18 cellular contexts compared by ENCODE assay signal in genomic region chr1:89195476-89195875, GRCh38. TPM values are rescaled to one million over a fixed set of nuclear protein-coding genes. Genes with fewer than 3 reads are reported as not detected.
DNase-seq lines count a peak whose midpoint lies in the region; ATAC-seq and TF ChIP-seq lines count a peak whose summit lies in the region.
"Had no signal": no experiment of that assay in that cellular context is flagged by ENCODE, and none has a peak within 500 bp of the region (broad histone marks: within the 10 kb centered on the region; RNA-seq: fewer than 3 reads in every experiment).

No MANE protein-coding gene starts in this region.

- H3K4me3 Mint-ChIP-seq in activated CD8-positive, alpha-beta memory T cell treated with anti-CD3 and anti-CD28 coated beads, Interleukin-2, amount 10 ng/mL, durations not matched to agents 7 days and 5 days, result peak overlapping the region; percentile 44
- H3K4me3 Mint-ChIP-seq in activated naive CD8-positive, alpha-beta T cell, result peak overlapping the region; percentile 93
- peak overlapping the region; percentile 75 for H3K4me3 Mint-ChIP-seq in natural killer cell
- H3K4me3 Mint-ChIP-seq: type B pancreatic cell had no signal

- H2AFZ ChIP-seq in DND-41 (ENCODE audit: low read depth, low read length), result no peak overlapping the region

- H3K4me1 ChIP-seq in DND-41 (ENCODE audit: insufficient read depth, low read length), result peaks cover 67% of the 10 kb centered on the region

- H3K9ac ChIP-seq in DND-41 (ENCODE audit: low read depth, low read length), result peak overlapping the region; percentile 81; the same call in 1 of the 2 replicates

- H3K36me3 ChIP-seq in DND-41 (ENCODE audit: insufficient read depth, low read length), result peaks cover 66% of the 10 kb centered on the region
- H3K36me3 ChIP-seq: ovary had no signal

- H4K20me1 ChIP-seq in DND-41 (ENCODE audit: insufficient read depth, low read length), result no peaks in the 10 kb centered on the region

- no peaks in the 10 kb centered on the region for H3K27me3 Mint-ChIP-seq in activated CD8-positive, alpha-beta memory T cell treated with anti-CD3 and anti-CD28 coated beads, Interleukin-2, amount 10 ng/mL, durations not matched to agents 7 days and 5 days
- no peaks in the 10 kb centered on the region for H3K27me3 Mint-ChIP-seq in activated naive CD8-positive, alpha-beta T cell
- no peaks in the 10 kb centered on the region for H3K27me3 Mint-ChIP-seq in natural killer cell (ENCODE audit: low read depth in 2 of 2)

- H3K27me3 ChIP-seq in DND-41 (ENCODE audit: insufficient read depth, low read length, poor library complexity), result no peaks in the 10 kb centered on the region
- H3K27me3 ChIP-seq: ovary had no signal

- ATAC-seq in activated CD8-positive, alpha-beta memory T cell treated with anti-CD3 and anti-CD28 coated beads, Interleukin-2, amount 10 ng/mL, durations not matched to agents 7 days and 5 days, result no peak
- ATAC-seq in DND-41 (ENCODE audit: insufficient read depth, low read depth) (no peak), natural killer cell (no peak), GM18858 (IDR thresholded peaks at IDR 0.05; ENCODE audit: unreplicated experiment) (no peak)
- ATAC-seq: mucosa of descending colon had no signal

- no peak for DNase-seq in activated CD8-positive, alpha-beta memory T cell treated with anti-CD3 and anti-CD28 coated beads, Interleukin-2, amount 10 ng/mL, durations not matched to agents 7 days and 5 days
- no peak for DNase-seq in activated CD8-positive, alpha-beta memory T cell treated with anti-CD3 and anti-CD28 coated beads, Interleukin-2, amount 50 U/mL, for 48 hours
- DNase-seq in DND-41 (no peak), natural killer cell (no peak), DMS79 treated with DMSO at 0.1 percent for 48 hours (lab: John Stamatoyannopoulos, UW) (no peak), NCI-H526 treated with DMSO at 0.1 percent for 48 hours (lab: John Stamatoyannopoulos, UW) (no peak)
- DNase-seq: effector CD8-positive, alpha-beta T cell; hypothalamus; KG1; mucosa of descending colon; NCI-H1048; NCI-H774; ovary; small intestine had no signal

- intact Hi-C loops in natural killer cell (cut with micrococcal nuclease), result no loop called here

- H3K36me3 Mint-ChIP-seq in activated CD8-positive, alpha-beta memory T cell treated with anti-CD3 and anti-CD28 coated beads, Interleukin-2, amount 10 ng/mL, durations not matched to agents 7 days and 5 days, result peaks cover 63% of the 10 kb centered on the region
- H3K36me3 Mint-ChIP-seq in activated naive CD8-positive, alpha-beta T cell, result peaks cover 43% of the 10 kb centered on the region
- peaks cover 27% of the 10 kb centered on the region for H3K36me3 Mint-ChIP-seq in natural killer cell
- H3K36me3 Mint-ChIP-seq: type B pancreatic cell had no signal

- peaks cover 43% of the 10 kb centered on the region for H3K4me1 Mint-ChIP-seq in activated CD8-positive, alpha-beta memory T cell treated with anti-CD3 and anti-CD28 coated beads, Interleukin-2, amount 10 ng/mL, durations not matched to agents 7 days and 5 days
- H3K4me1 Mint-ChIP-seq in activated naive CD8-positive, alpha-beta T cell (ENCODE audit: low read depth), result peaks cover 71% of the 10 kb centered on the region
- H3K4me1 Mint-ChIP-seq in natural killer cell, result peaks cover 67 to 82% of the 10 kb centered on the region in 2 donors

- no peaks in the 10 kb centered on the region for H3K9me3 Mint-ChIP-seq in activated CD8-positive, alpha-beta memory T cell treated with anti-CD3 and anti-CD28 coated beads, Interleukin-2, amount 10 ng/mL, durations not matched to agents 7 days and 5 days (ENCODE audit: low read depth)
- no peaks in the 10 kb centered on the region for H3K9me3 Mint-ChIP-seq in activated naive CD8-positive, alpha-beta T cell (ENCODE audit: low read depth)
- H3K9me3 Mint-ChIP-seq in natural killer cell, result no peaks in the 10 kb centered on the region
- H3K9me3 Mint-ChIP-seq: type B pancreatic cell had no signal

- H3K9me3 ChIP-seq in DND-41 (ENCODE audit: insufficient read depth, low read length, severe bottlenecking), result no peaks in the 10 kb centered on the region
- H3K9me3 ChIP-seq: mucosa of descending colon, ovary had no signal

- peak overlapping the region; percentile 47 for H3K27ac ChIP-seq in DND-41 (ENCODE audit: low read length)
- H3K27ac ChIP-seq: ovary had no signal

- CTCF ChIA-PET in activated CD8-positive, alpha-beta memory T cell treated with anti-CD3 and anti-CD28 coated beads, Interleukin-2, amount 10 ng/mL, durations not matched to agents 7 days and 5 days (lab: Charles Lee), result interaction anchor here (0.8 to 1.0 kb wide), 2 partner anchors 18 to 69 kb away, joined by 3 read pairs; no protein-coding TSS in a partner anchor

- peak overlapping the region; percentile 73 for H3K4me2 ChIP-seq in DND-41 (ENCODE audit: insufficient read depth, low read length)

- no peak for TF ChIP-seq CTCF in DND-41 (IDR thresholded peaks at IDR 0.05; ENCODE audit: borderline replicate concordance, extremely low read depth, low read length, poor library complexity, severe bottlenecking)
- TF ChIP-seq CTCF in natural killer cell (IDR thresholded peaks at IDR 0.05), result no peak

- H3K27ac Mint-ChIP-seq in activated CD8-positive, alpha-beta memory T cell treated with anti-CD3 and anti-CD28 coated beads, Interleukin-2, amount 10 ng/mL, durations not matched to agents 7 days and 5 days, result peak overlapping the region; percentile 21
- peak overlapping the region; percentile 88 for H3K27ac Mint-ChIP-seq in activated naive CD8-positive, alpha-beta T cell
- H3K27ac Mint-ChIP-seq in natural killer cell, result peak overlapping the region; percentile 91 to 99
- H3K27ac Mint-ChIP-seq: type B pancreatic cell had no signal

- peak overlapping the region in 1 of 2 experiments; percentile 77; a peak in 2 of 4 replicates for H3K4me3 ChIP-seq in DND-41 (ENCODE audit: low read depth in 1 of 2, low read length in 2 of 2)
- H3K4me3 ChIP-seq: mucosa of descending colon, ovary had no signal

- H3K79me2 ChIP-seq in DND-41 (ENCODE audit: insufficient read depth, low read length), result peaks cover 85% of the 10 kb centered on the region

RNA-seq across cellular contexts. Expression of gene GBP4, which starts 3.3 kb away (rescaled TPM):
- total RNA-seq in activated CD8-positive, alpha-beta memory T cell treated with anti-CD3 and anti-CD28 coated beads, Interleukin-2, amount 10 ng/mL, durations not matched to agents 7 days and 5 days, result 10 to 100 TPM; 69.7 to 78.6 TPM
- 10 to 100 TPM; 39.1 to 62.1 (median 45.6) TPM for total RNA-seq in natural killer cell

RNA-seq across cellular contexts. Expression of gene GBP7, which starts 19.7 kb away (rescaled TPM):
- under 1 TPM; 0.18 to 0.28 TPM for total RNA-seq in activated CD8-positive, alpha-beta memory T cell treated with anti-CD3 and anti-CD28 coated beads, Interleukin-2, amount 10 ng/mL, durations not matched to agents 7 days and 5 days
- total RNA-seq in natural killer cell, result under 1 TPM in 1 of 3 donors, not detected in 2; 0.75 TPM
- total RNA-seq: H4 had no signal

Comparison
In these comparisons a context has a peak if more than half of its experiments do, and no peak if none do; other contexts are left out.
1. H3K27ac Mint-ChIP-seq: peak in every context shown above with its lines; median percentile 95 in natural killer cell; 88 in activated naive CD8-positive, alpha-beta T cell; 21 in activated CD8-positive, alpha-beta memory T cell treated with anti-CD3 and anti-CD28 coated beads, Interleukin-2, amount 10 ng/mL, durations not matched to agents 7 days and 5 days.